Comparison of ENCODE assay signal across 9 cellular contexts in genomic region chr20:25288291-25289181, GRCh38. TPM values are rescaled to one million over a fixed set of nuclear protein-coding genes. Genes with fewer than 3 reads are reported as not detected.
DNase-seq lines count a peak whose midpoint lies in the region; ATAC-seq and FAIRE-seq lines count a peak whose summit lies in the region.
"Had no signal": no experiment of that assay in that cellular context is flagged by ENCODE, and none has a peak within 500 bp of the region (broad histone marks: within the 10 kb centered on the region; RNA-seq: fewer than 3 reads in every experiment).

No MANE protein-coding gene starts in this region.

- WGBS in right cardiac atrium: 88% methylated on average over 22 of the region's 22 CpGs

- no peaks in the 10 kb centered on the region for H3K9me3 ChIP-seq in right cardiac atrium (ENCODE audit: control insufficient read depth, low read length)

- in situ Hi-C loops in KBM-7 (cut with MboI; ENCODE audit: low pct_unique_long_range_greater_than_20kb, low sequenced_read_pairs): no loop called here

- DNase-seq in GM18507 (ENCODE audit: extremely low spot score, insufficient read length, low read depth) (no peak), right cardiac atrium (peak; percentile 7 to 46 (median 35)), HCEC 1CT (no peak), KBM-7 (no peak), GM03348 (ENCODE audit: low spot score) (no peak)
- DNase-seq in activated CD4-positive, alpha-beta T cell treated with anti-CD3 and anti-CD28 coated beads, Interleukin-2, amount 50 U/mL, for 1 hour: no peak

- intact Hi-C loops in right cardiac atrium (cut with DNase I): no loop called here

- H3K27ac ChIP-seq in right cardiac atrium (ENCODE audit: low read length): no peak overlapping the region

- no peaks in the 10 kb centered on the region for H3K4me1 ChIP-seq in right cardiac atrium (ENCODE audit: control insufficient read depth, insufficient read depth, low read length)

- no peaks in the 10 kb centered on the region for H3K27me3 ChIP-seq in right cardiac atrium (ENCODE audit: control insufficient read depth, insufficient read depth)

- FAIRE-seq in GM18507 (lab: Jason Lieb, UNC): peak; percentile 80
- FAIRE-seq: K562 had no signal

- ATAC-seq in GM21367 (IDR thresholded peaks at IDR 0.05; ENCODE audit: unreplicated experiment) (peak; percentile 90), HG03342 (IDR thresholded peaks at IDR 0.05; ENCODE audit: unreplicated experiment) (peak; percentile 88), right cardiac atrium (no peak)
- ATAC-seq: K562 had no signal

- no peak overlapping the region for H3K4me3 ChIP-seq in right cardiac atrium (ENCODE audit: low read length)
- H3K4me3 ChIP-seq: K562 had no signal

RNA-seq across cellular contexts. Expression of gene PYGB, which starts 40.7 kb away (rescaled TPM):
- total RNA-seq in right cardiac atrium: 100 to 1,000 TPM; 154 to 219 (median 194) TPM
- 136 TPM for polyA plus RNA-seq in right cardiac atrium

Comparison
In these comparisons a context has a peak if more than half of its experiments do, and no peak if none do; other contexts are left out.
1. DNase-seq: peak in right cardiac atrium (3 of 3); none in GM18507 (single experiment), HCEC 1CT (single experiment), activated CD4-positive, alpha-beta T cell treated with anti-CD3 and anti-CD28 coated beads, Interleukin-2, amount 50 U/mL, for 1 hour (single experiment), KBM-7 (single experiment) and GM03348 (single experiment).
2. ATAC-seq: peak in GM21367 (single experiment) and HG03342 (single experiment); none in right cardiac atrium (0 of 2).